ENCODE assay signal across 2 cellular contexts in the genomic region with DNA sequence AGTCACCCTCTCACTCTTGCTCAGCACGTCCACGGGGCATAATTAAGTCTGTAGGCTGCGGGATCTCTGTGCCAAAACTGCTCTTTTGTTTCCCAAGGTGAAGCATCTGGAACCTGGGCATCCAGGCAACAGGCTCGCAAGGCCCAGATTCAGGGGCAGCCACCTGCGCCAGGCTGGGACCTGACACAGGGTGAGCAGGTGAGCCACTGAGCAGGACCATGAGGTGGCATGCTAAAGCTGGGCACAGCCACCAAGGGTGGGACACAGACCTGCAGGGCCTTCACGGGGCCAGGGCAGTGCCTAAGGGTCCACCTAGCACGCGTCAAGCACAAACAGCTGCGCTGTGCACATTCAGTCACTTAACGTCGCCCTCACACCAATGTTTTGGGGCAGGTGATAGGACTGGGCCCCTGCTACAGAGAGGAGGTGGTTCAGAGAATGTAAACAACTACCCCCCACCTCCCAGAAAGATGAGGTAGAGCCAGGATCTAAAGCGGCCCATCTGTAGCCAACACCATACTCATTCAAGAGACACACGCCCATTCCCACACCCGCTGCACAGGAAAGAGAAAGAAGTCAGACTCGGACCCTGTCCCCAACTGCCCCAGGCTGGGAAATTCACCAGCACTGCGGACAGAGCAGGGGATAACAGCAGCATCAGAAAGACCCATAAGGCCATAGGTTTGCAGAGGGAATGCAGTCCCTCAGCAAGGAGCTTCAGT.
TF ChIP-seq lines count a peak whose summit lies in the region.

No MANE protein-coding gene starts in this region.

TF ChIP-seq in SK-N-SH, 30 proteins besides CTCF, POLR2A, EP300 and RAD21:
- no peak for TF ChIP-seq YY1 (IDR thresholded peaks at IDR 0.05; ENCODE audit: low read depth)
- no peak for TF ChIP-seq SIN3A (IDR thresholded peaks at IDR 0.05; ENCODE audit: borderline replicate concordance, low read depth, low read length)
- TF ChIP-seq SMC3 (IDR thresholded peaks at IDR 0.05; ENCODE audit: low read depth, low read length), result peak; percentile 14; the same call in 1 of the 2 replicates
- no peak for TF ChIP-seq TAF1 (IDR thresholded peaks at IDR 0.05; ENCODE audit: borderline replicate concordance, low read depth, low read length)

TF ChIP-seq in SK-N-SH treated with all-trans-retinoic acid at 6 μM for 48 hours, 23 proteins besides CTCF, POLR2A, EP300 and RAD21:
- no peak for TF ChIP-seq ZNF565 (CRISPR knock-in tag; conservative IDR thresholded peaks at IDR 0.05; ENCODE audit: low read depth)
- TF ChIP-seq ARNTL (CRISPR knock-in tag; IDR thresholded peaks at IDR 0.05; ENCODE audit: borderline replicate concordance, low read depth), result no peak
- TF ChIP-seq, protein P1, sequence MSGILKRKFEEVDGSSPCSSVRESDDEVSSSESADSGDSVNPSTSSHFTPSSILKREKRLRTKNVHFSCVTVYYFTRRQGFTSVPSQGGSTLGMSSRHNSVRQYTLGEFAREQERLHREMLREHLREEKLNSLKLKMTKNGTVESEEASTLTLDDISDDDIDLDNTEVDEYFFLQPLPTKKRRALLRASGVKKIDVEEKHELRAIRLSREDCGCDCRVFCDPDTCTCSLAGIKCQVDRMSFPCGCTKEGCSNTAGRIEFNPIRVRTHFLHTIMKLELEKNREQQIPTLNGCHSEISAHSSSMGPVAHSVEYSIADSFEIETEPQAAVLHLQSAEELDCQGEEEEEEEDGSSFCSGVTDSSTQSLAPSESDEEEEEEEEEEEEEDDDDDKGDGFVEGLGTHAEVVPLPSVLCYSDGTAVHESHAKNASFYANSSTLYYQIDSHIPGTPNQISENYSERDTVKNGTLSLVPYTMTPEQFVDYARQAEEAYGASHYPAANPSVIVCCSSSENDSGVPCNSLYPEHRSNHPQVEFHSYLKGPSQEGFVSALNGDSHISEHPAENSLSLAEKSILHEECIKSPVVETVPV (CRISPR knock-in tag; IDR thresholded peaks at IDR 0.05), result no peak
- no peak for TF ChIP-seq ZNF8 (CRISPR knock-in tag; IDR thresholded peaks at IDR 0.05)
- no peak for TF ChIP-seq ZFP30 (CRISPR knock-in tag; IDR thresholded peaks at IDR 0.05)
- no peak for TF ChIP-seq BACH2 (CRISPR knock-in tag; IDR thresholded peaks at IDR 0.05; ENCODE audit: borderline replicate concordance)
- no peak for TF ChIP-seq ISL1 (CRISPR knock-in tag; IDR thresholded peaks at IDR 0.05)
- TF ChIP-seq, protein P2, sequence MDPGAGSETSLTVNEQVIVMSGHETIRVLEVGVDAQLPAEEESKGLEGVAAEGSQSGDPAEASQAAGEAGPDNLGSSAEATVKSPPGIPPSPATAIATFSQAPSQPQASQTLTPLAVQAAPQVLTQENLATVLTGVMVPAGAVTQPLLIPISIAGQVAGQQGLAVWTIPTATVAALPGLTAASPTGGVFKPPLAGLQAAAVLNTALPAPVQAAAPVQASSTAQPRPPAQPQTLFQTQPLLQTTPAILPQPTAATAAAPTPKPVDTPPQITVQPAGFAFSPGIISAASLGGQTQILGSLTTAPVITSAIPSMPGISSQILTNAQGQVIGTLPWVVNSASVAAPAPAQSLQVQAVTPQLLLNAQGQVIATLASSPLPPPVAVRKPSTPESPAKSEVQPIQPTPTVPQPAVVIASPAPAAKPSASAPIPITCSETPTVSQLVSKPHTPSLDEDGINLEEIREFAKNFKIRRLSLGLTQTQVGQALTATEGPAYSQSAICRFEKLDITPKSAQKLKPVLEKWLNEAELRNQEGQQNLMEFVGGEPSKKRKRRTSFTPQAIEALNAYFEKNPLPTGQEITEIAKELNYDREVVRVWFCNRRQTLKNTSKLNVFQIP (CRISPR knock-in tag; IDR thresholded peaks at IDR 0.05; ENCODE audit: borderline replicate concordance, low read depth), result no peak
